In genomic region chr9:121340676-121341392, GRCh38 we compare ENCODE assay signal across 15 cellular contexts. TPM values are rescaled to one million over a fixed set of nuclear protein-coding genes. Genes with fewer than 3 reads are reported as not detected.
DNase-seq lines count a peak whose midpoint lies in the region; ATAC-seq, FAIRE-seq and TF ChIP-seq lines count a peak whose summit lies in the region.
"Had no signal": no experiment of that assay in that cellular context is flagged by ENCODE, and none has a peak within 500 bp of the region (broad histone marks: within the 10 kb centered on the region; RNA-seq: fewer than 3 reads in every experiment).

No MANE protein-coding gene starts in this region.

- TSS peak; percentile 48 for BruUV-seq in HepG2 (replicated peaks; lab: Mats Ljungman, UMichigan)

- no peak for TF ChIP-seq EP300 in HepG2 (IDR thresholded peaks at IDR 0.05; ENCODE audit: low read depth in 2 of 2, low read length in 2 of 2)
- TF ChIP-seq EP300 in HepG2 (CRISPR knock-in tag; IDR thresholded peaks at IDR 0.05; ENCODE audit: borderline replicate concordance), result no peak

- no peak overlapping the region for H3K27ac ChIP-seq in HepG2 (ENCODE audit: extremely low read length, insufficient read depth, low read length)
- H3K27ac ChIP-seq: WERI-Rb-1 had no signal

- H3K27me3 ChIP-seq in HepG2 (ENCODE audit: control insufficient read depth in 1 of 2, insufficient read depth in 2 of 2, low read length in 2 of 2), result no peaks in the 10 kb centered on the region

- no peak for TF ChIP-seq CTCF in HepG2 (CRISPR knock-in tag; IDR thresholded peaks at IDR 0.05)

- H3K4me3 ChIP-seq in HepG2 (replicated peaks in 1 of 3; ENCODE audit: insufficient read depth in 1 of 3, low read depth in 2 of 3, low read length in 3 of 3), result no peak overlapping the region

- H3K4me1 Mint-ChIP-seq in T-helper 2 cell treated with Interferon-gamma antibody and Interleukin-4, amounts not matched to agents 5 μg/mL and 100 μg/mL, for 36 hours (ENCODE audit: low read depth), result peaks cover 10% of the 10 kb centered on the region

- H3K9ac ChIP-seq in HepG2 (ENCODE audit: insufficient read depth, low read depth, low read length), result no peak overlapping the region

- no peak overlapping the region for H3K4me3 Mint-ChIP-seq in T-helper 2 cell treated with Interferon-gamma antibody and Interleukin-4, amounts not matched to agents 5 μg/mL and 100 μg/mL, for 36 hours
- H3K4me3 Mint-ChIP-seq: activated naive CD4-positive, alpha-beta T cell treated with anti-CD3 and anti-CD28 coated beads for 36 hours had no signal

- in situ Hi-C loops in HepG2 (cut with HindIII; ENCODE audit: extremely low pct_ligation_motif_present, low pct_unique_long_range_greater_than_20kb), result no loop called here

- H4K20me1 ChIP-seq in HepG2 (ENCODE audit: insufficient read depth, low read length), result no peaks in the 10 kb centered on the region

- ATAC-seq in GM18505 (IDR thresholded peaks at IDR 0.05; ENCODE audit: unreplicated experiment), result peak; percentile 80
- peak; percentile 83 for ATAC-seq in GM21381 (IDR thresholded peaks at IDR 0.05; ENCODE audit: unreplicated experiment)
- ATAC-seq in HG03280 (IDR thresholded peaks at IDR 0.05; ENCODE audit: unreplicated experiment), result peak; percentile 90
- ATAC-seq in HepG2, result no peak
- ATAC-seq: Right ventricle myocardium inferior, sciatic nerve had no signal

- H3K79me2 ChIP-seq in HepG2 (ENCODE audit: insufficient read depth, low read length), result no peaks in the 10 kb centered on the region

- intact Hi-C loops in HepG2 (cut with micrococcal nuclease; ENCODE audit: unreplicated experiment), result no loop called here

- TF ChIP-seq POLR2A in GM18505 (IDR thresholded peaks at IDR 0.05; ENCODE audit: borderline replicate concordance, extremely low read depth, insufficient read depth, insufficient read length), result no peak
- TF ChIP-seq POLR2A in HepG2 (IDR thresholded peaks at IDR 0.05; ENCODE audit: insufficient read depth in 1 of 2, low read depth in 2 of 2, low read length in 2 of 2), result no peak
- TF ChIP-seq POLR2A in GM12891 (IDR thresholded peaks at IDR 0.05; ENCODE audit: low read depth, low read length), result no peak

- CTCF ChIA-PET in HepG2 (lab: Yijun Ruan, JAX; ENCODE audit: low intra/inter-chr PET ratio, low total read pairs), result no interaction called here

- no peak for TF ChIP-seq RAD21 in HepG2 (CRISPR knock-in tag; IDR thresholded peaks at IDR 0.05)

- no peak for FAIRE-seq in HepG2 (lab: Jason Lieb, UNC)
- no peak for FAIRE-seq in GM12891 (lab: Jason Lieb, UNC)

- 96% methylated on average over 6 of the region's 6 CpGs for WGBS in HepG2 (ENCODE audit: low lambda C conversion rate)

- peaks cover 6 to 34% of the 10 kb centered on the region in 2 experiments for H3K36me3 ChIP-seq in HepG2 (replicated peaks in 1 of 2; ENCODE audit: control insufficient read depth in 1 of 2, insufficient read depth in 2 of 2, low read length in 2 of 2)
- H3K36me3 ChIP-seq: WERI-Rb-1 had no signal

- no peak overlapping the region for H3K27ac Mint-ChIP-seq in T-helper 2 cell treated with Interferon-gamma antibody and Interleukin-4, amounts not matched to agents 5 μg/mL and 100 μg/mL, for 36 hours
- H3K27ac Mint-ChIP-seq: activated naive CD4-positive, alpha-beta T cell treated with anti-CD3 and anti-CD28 coated beads for 36 hours had no signal

- H3K36me3 Mint-ChIP-seq in T-helper 2 cell treated with Interferon-gamma antibody and Interleukin-4, amounts not matched to agents 5 μg/mL and 100 μg/mL, for 36 hours (ENCODE audit: low read depth), result peaks cover 8% of the 10 kb centered on the region

- H3K27me3 Mint-ChIP-seq in T-helper 2 cell treated with Interferon-gamma antibody and Interleukin-4, amounts not matched to agents 5 μg/mL and 100 μg/mL, for 36 hours (ENCODE audit: low read depth), result no peaks in the 10 kb centered on the region

- POLR2A ChIA-PET in HepG2 (lab: Yijun Ruan, JAX), result no interaction called here

- H3K9me3 ChIP-seq in HepG2 (ENCODE audit: low read length), result no peaks in the 10 kb centered on the region

- H3K9me3 Mint-ChIP-seq in T-helper 2 cell treated with Interferon-gamma antibody and Interleukin-4, amounts not matched to agents 5 μg/mL and 100 μg/mL, for 36 hours, result no peaks in the 10 kb centered on the region
- H3K9me3 Mint-ChIP-seq: activated naive CD4-positive, alpha-beta T cell treated with anti-CD3 and anti-CD28 coated beads for 36 hours had no signal

- H2AFZ ChIP-seq in HepG2 (ENCODE audit: low read length), result no peak overlapping the region

- H3K4me1 ChIP-seq in HepG2 (ENCODE audit: insufficient read depth, low read length), result no peaks in the 10 kb centered on the region

- DNase-seq in HepG2 (ENCODE audit: low spot score) (no peak), GM12891 (ENCODE audit: insufficient read length, low spot score) (no peak), NCI-H748 (lab: John Stamatoyannopoulos, UW; ENCODE audit: unreplicated experiment) (no peak)
- no peak for DNase-seq in T-helper 2 cell treated with Interferon-gamma antibody and Interleukin-4, amounts not matched to agents 5 μg/mL and 100 μg/mL, for 36 hours (ENCODE audit: low spot score)
- no peak for DNase-seq in stimulated activated CD4-positive, alpha-beta T cell treated with anti-CD3 and anti-CD28 coated beads, Interleukin-4, amount 100 ng/mL, for 1 hour
- DNase-seq: activated naive CD4-positive, alpha-beta T cell treated with anti-CD3 and anti-CD28 coated beads for 36 hours; cortex of kidney; glutamatergic neuron; NCI-H2171 treated with DMSO at 0.1 percent for 48 hours; WERI-Rb-1 had no signal

- H3K4me2 ChIP-seq in HepG2 (ENCODE audit: low read depth, low read length), result no peak overlapping the region

TF ChIP-seq in HepG2, 621 proteins besides CTCF, POLR2A, EP300 and RAD21 (continues in another document):
- no peak for TF ChIP-seq HNRNPH1 (optimal IDR thresholded peaks at IDR 0.05; ENCODE audit: low read depth, low read length)

TF ChIP-seq in GM12891, 5 proteins besides CTCF, POLR2A, EP300 and RAD21:
- TF ChIP-seq PAX5 (IDR thresholded peaks at IDR 0.05; ENCODE audit: insufficient read depth, low read length, severe bottlenecking) (no peak), SPI1 (IDR thresholded peaks at IDR 0.05; ENCODE audit: low read depth, low read length) (no peak), POLR2AphosphoS5 (IDR thresholded peaks at IDR 0.05; ENCODE audit: low read depth, low read length) (no peak), POU2F2 (IDR thresholded peaks at IDR 0.05; ENCODE audit: low read depth, low read length) (no peak)

RNA-seq across cellular contexts. Expression of gene STOM, which starts 29.2 kb away (rescaled TPM):
- 26.0 and 43.6 TPM in 2 replicates for total RNA-seq in HepG2 (2016; rRNA removed; fragmentation: Illumina TruSeq; extraction: Trizol)
- total RNA-seq in HepG2 (2016; cell fraction: cytosol; rRNA removed; fragmentation: Illumina TruSeq; extraction: Trizol; ENCODE audit: low read depth), result 3.9 and 6.1 TPM in 2 replicates
- total RNA-seq in HepG2 (2016; cell fraction: insoluble cytoplasmic fraction; rRNA removed; fragmentation: Illumina TruSeq; extraction: Trizol), result 25.0 and 46.7 TPM in 2 replicates
- 13.4 and 15.9 TPM in 2 replicates for total RNA-seq in HepG2 (2016; cell fraction: membrane; rRNA removed; fragmentation: Illumina TruSeq; extraction: Trizol)
- total RNA-seq in HepG2 (2016; cell fraction: nucleus; rRNA removed; fragmentation: Illumina TruSeq; extraction: Trizol), result 41.3 and 43.8 TPM in 2 replicates
- polyA plus RNA-seq in HepG2 (2011; rRNA removed), result 165 and 166 TPM in 2 replicates
- 92.7 and 157 TPM in 2 replicates for polyA plus RNA-seq in HepG2 (2011; cell fraction: cytosol; rRNA removed)
- polyA plus RNA-seq in HepG2 (2011; cell fraction: nucleus; rRNA removed), result 23.0 and 39.1 TPM in 2 replicates
- 133 and 173 TPM in 2 replicates for polyA plus RNA-seq in HepG2 (2012)
- 3.2 and 4.0 TPM in 2 replicates for polyA plus RNA-seq in HepG2 (2016; cell fraction: cytosol; fragmentation: Illumina TruSeq; extraction: Trizol; ENCODE audit: low read depth)
- polyA plus RNA-seq in HepG2 (2016; cell fraction: insoluble cytoplasmic fraction; fragmentation: Illumina TruSeq; extraction: Trizol; ENCODE audit: low read depth), result 31.1 and 33.2 TPM in 2 replicates
- 7.2 and 8.6 TPM in 2 replicates for polyA plus RNA-seq in HepG2 (2016; cell fraction: membrane; fragmentation: Illumina TruSeq; extraction: Trizol; ENCODE audit: low read depth)
- 64.0 and 71.6 TPM in 2 replicates for polyA plus RNA-seq in HepG2 (2016; cell fraction: nucleus; fragmentation: Illumina TruSeq; extraction: Trizol; ENCODE audit: insufficient read depth, low read depth)
- polyA minus RNA-seq in HepG2 (2011; rRNA and poly(A)+ RNA removed; ENCODE audit: low replicate concordance), result 94.3 and 94.7 TPM in 2 replicates
- 96.8 and 115 TPM in 2 replicates for polyA minus RNA-seq in HepG2 (2011; cell fraction: cytosol; rRNA and poly(A)+ RNA removed)
- polyA minus RNA-seq in HepG2 (2011; cell fraction: nucleus; rRNA and poly(A)+ RNA removed), result 47.3 and 69.9 TPM in 2 replicates
- polyA plus RNA-seq in GM12891 (2012; ENCODE audit: low read depth, missing spikeins), result 9.7 TPM
